ENCODE assay signal across 19 cellular contexts in genomic region chr5:64625678-64626077, GRCh38.
DNase-seq lines count a peak whose midpoint lies in the region; ATAC-seq and TF ChIP-seq lines count a peak whose summit lies in the region.
"Had no signal": no experiment of that assay in that cellular context is flagged by ENCODE, and none has a peak within 500 bp of the region (broad histone marks: within the 10 kb centered on the region; RNA-seq: fewer than 3 reads in every experiment).

No MANE protein-coding gene starts in this region.

- TF ChIP-seq CTCF in psoas muscle (IDR thresholded peaks at IDR 0.05) (no peak), mucosa of descending colon (IDR thresholded peaks at IDR 0.05) (no peak)

- no peak overlapping the region for H3K4me3 ChIP-seq in psoas muscle
- H3K4me3 ChIP-seq in mucosa of descending colon: no peak overlapping the region
- H3K4me3 ChIP-seq: left ventricle myocardium inferior, SJSA1 had no signal

- intact Hi-C loops in psoas muscle (cut with DNase I): no loop called here
- intact Hi-C loops in mucosa of descending colon (cut with DNase I, micrococcal nuclease): loop anchor here in 1 of 2 donors (10.0 kb wide), 1 partner anchor 481 kb away; no protein-coding TSS in a partner anchor

- H3K9me3 ChIP-seq in psoas muscle (no peaks in the 10 kb centered on the region), mucosa of descending colon (no peaks in the 10 kb centered on the region)
- H3K9me3 ChIP-seq: SJSA1 had no signal

- H3K36me3 ChIP-seq in psoas muscle (ENCODE audit: insufficient read depth in 1 of 2, low read depth in 1 of 2): no peaks in the 10 kb centered on the region
- H3K36me3 ChIP-seq in mucosa of descending colon (ENCODE audit: low read depth): no peaks in the 10 kb centered on the region
- H3K36me3 ChIP-seq: left ventricle myocardium inferior, SJSA1 had no signal

- WGBS in psoas muscle, 3 donors: 62 to 73% (median 64%) methylated on average over 1 of the region's 1 CpG

- H3K27ac ChIP-seq in psoas muscle: no peak overlapping the region
- H3K27ac ChIP-seq: C4-2B, left ventricle myocardium inferior, SJSA1 had no signal

- H3K4me1 ChIP-seq in psoas muscle (no peaks in the 10 kb centered on the region), mucosa of descending colon (ENCODE audit: low read depth) (no peaks in the 10 kb centered on the region)
- H3K4me1 ChIP-seq: left ventricle myocardium inferior had no signal

- DNase-seq in NCI-H2171 treated with DMSO at 0.1 percent for 48 hours (lab: John Stamatoyannopoulos, UW): peak; percentile 15
- DNase-seq in NCI-H2171 (lab: John Stamatoyannopoulos, UW): no peak
- peak; percentile 14 for DNase-seq in NCI-H460 (ENCODE audit: extremely low read depth, low read depth)
- peak; percentile 39 for DNase-seq in brain pericyte (ENCODE audit: low read depth, low spot score)
- peak; percentile 70 for DNase-seq in iris pigment epithelial cell (ENCODE audit: low read depth)
- no peak for DNase-seq in psoas muscle
- DNase-seq in mucosa of descending colon: no peak
- DNase-seq: activated CD4-positive, CD25-positive, alpha-beta regulatory T cell treated with anti-CD3 and anti-CD28 coated beads, Interleukin-2, amount 50 U/mL, for 72 hours; activated naive CD8-positive, alpha-beta T cell treated with anti-CD3 and anti-CD28 coated beads for 36 hours; central memory CD4-positive, alpha-beta T cell; DMS153; left ventricle myocardium inferior; NCI-H146; NCI-H774; retina; T1000 had no signal

- H3K27me3 ChIP-seq in psoas muscle (ENCODE audit: insufficient read depth in 3 of 3, low read length in 2 of 3): peaks cover 0 to 2% (median 0%) of the 10 kb centered on the region in 3 donors
- H3K27me3 ChIP-seq: SJSA1 had no signal

- ATAC-seq in psoas muscle (no peak), mucosa of descending colon (no peak), HG03521 (IDR thresholded peaks at IDR 0.05; ENCODE audit: unreplicated experiment) (no peak)

Comparison
In these comparisons a context has a peak if more than half of its experiments do, and no peak if none do; other contexts are left out.
1. DNase-seq: peak in NCI-H2171 treated with DMSO at 0.1 percent for 48 hours (single experiment), NCI-H460 (single experiment), brain pericyte (single experiment) and iris pigment epithelial cell (single experiment); none in NCI-H2171 (single experiment), psoas muscle (0 of 2) and mucosa of descending colon (0 of 3).